In genomic region chr9:128733256-128733655, GRCh38 we compare ENCODE assay signal across 8 cellular contexts. TPM values are rescaled to one million over a fixed set of nuclear protein-coding genes. Genes with fewer than 3 reads are reported as not detected.
DNase-seq lines count a peak whose midpoint lies in the region; ATAC-seq, FAIRE-seq and TF ChIP-seq lines count a peak whose summit lies in the region.

No MANE protein-coding gene starts in this region.

- ATAC-seq in lower lobe of right lung = peak; percentile 79 to 90
- ATAC-seq in upper lobe of left lung (ENCODE audit: low FRiP score in 2 of 2) = peak; percentile 77 to 83

- TF ChIP-seq EP300 in upper lobe of left lung (IDR thresholded peaks at IDR 0.05) = no peak

- intact Hi-C loops in lower lobe of right lung (cut with DNase I) = no loop called here

- H3K36me3 ChIP-seq in lower lobe of right lung = peaks cover 66% of the 10 kb centered on the region
- H3K36me3 ChIP-seq in upper lobe of left lung = peaks cover 0 to 59% (median 27%) of the 10 kb centered on the region in 4 donors

- H3K9me3 ChIP-seq in lower lobe of right lung (no peaks in the 10 kb centered on the region), upper lobe of left lung (no peaks in the 10 kb centered on the region)

- WGBS in upper lobe of left lung, 2 donors = 36 to 51% methylated on average over 4 to 9 of the region's 9 CpGs

- no peak overlapping the region for H3K4me3 ChIP-seq in lower lobe of right lung
- no peak overlapping the region for H3K4me3 ChIP-seq in upper lobe of left lung

- H3K27ac ChIP-seq in lower lobe of right lung = peak overlapping the region; percentile 41
- peak overlapping the region in 1 of 4 donors; percentile 7 for H3K27ac ChIP-seq in upper lobe of left lung

- peak; percentile 74 for FAIRE-seq in RCC 7860 (lab: Jason Lieb, UNC)

- DNase-seq in EH (ENCODE audit: low read depth) (peak; percentile 82), RCC 7860 (ENCODE audit: low spot score) (peak; percentile 79), dermis blood vessel endothelial cell (peak; percentile 94), lower lobe of right lung (peak; percentile 72), upper lobe of left lung (peak in 1 of 2 donors; percentile 82), NCI-H446 treated with DMSO at 0.1 percent for 48 hours (lab: John Stamatoyannopoulos, UW) (no peak), GDM1 (lab: John Stamatoyannopoulos, UW) (no peak)

- peak; percentile 67 for TF ChIP-seq CTCF in LNCAP (IDR thresholded peaks at IDR 0.05)
- TF ChIP-seq CTCF in lower lobe of right lung (IDR thresholded peaks at IDR 0.05) = peak; percentile 65
- TF ChIP-seq CTCF in upper lobe of left lung (IDR thresholded peaks at IDR 0.05) = peak in 4 of 6 experiments; percentile 35 to 65 (median 52)

- no peaks in the 10 kb centered on the region for H3K4me1 ChIP-seq in lower lobe of right lung
- H3K4me1 ChIP-seq in upper lobe of left lung = peaks cover 0 to 4% (median 2%) of the 10 kb centered on the region in 4 donors

- TF ChIP-seq POLR2A in upper lobe of left lung (IDR thresholded peaks at IDR 0.05) = no peak

- H3K27me3 ChIP-seq in lower lobe of right lung (ENCODE audit: low read depth) = no peaks in the 10 kb centered on the region
- H3K27me3 ChIP-seq in upper lobe of left lung = no peaks in the 10 kb centered on the region

RNA-seq across cellular contexts. Expression of gene ZDHHC12, which starts 9.3 kb away (rescaled TPM):
- total RNA-seq in dermis blood vessel endothelial cell (41.0 and 104 TPM in 2 replicates), lower lobe of right lung (29.4 TPM), upper lobe of left lung (10 to 100 TPM; 21.7 to 70.1 (median 50.6) TPM)

RNA-seq across cellular contexts. Expression of gene PKN3, which starts 31.0 kb away (rescaled TPM):
- total RNA-seq in dermis blood vessel endothelial cell (12.9 and 26.9 TPM in 2 replicates), lower lobe of right lung (11.1 TPM), upper lobe of left lung (10 to 100 TPM in 4 of 6 donors, 1 to 10 TPM in 2; 4.8 to 38.8 (median 14.0) TPM)

RNA-seq across cellular contexts. Expression of gene ZER1, which starts 38.5 kb away (rescaled TPM):
- 14.1 and 31.0 TPM in 2 replicates for total RNA-seq in dermis blood vessel endothelial cell
- total RNA-seq in lower lobe of right lung = 45.5 TPM
- total RNA-seq in upper lobe of left lung = 10 to 100 TPM; 30.9 to 55.5 (median 44.0) TPM

RNA-seq across cellular contexts. Expression of gene SET, which starts 44.2 kb away (rescaled TPM):
- total RNA-seq in dermis blood vessel endothelial cell = 512 and 600 TPM in 2 replicates
- total RNA-seq in lower lobe of right lung = 197 TPM
- 100 to 1,000 TPM in 4 of 6 donors, 10 to 100 TPM in 2; 73.3 to 222 (median 177) TPM for total RNA-seq in upper lobe of left lung

RNA-seq across cellular contexts. Expression of gene TBC1D13, which starts 53.8 kb away (rescaled TPM):
- total RNA-seq in dermis blood vessel endothelial cell = 15.3 and 25.5 TPM in 2 replicates
- 25.6 TPM for total RNA-seq in lower lobe of right lung
- 10 to 100 TPM; 14.7 to 27.0 (median 19.2) TPM for total RNA-seq in upper lobe of left lung

Comparison
In these comparisons a context has a peak if more than half of its experiments do, and no peak if none do; other contexts are left out.
1. DNase-seq: peak in EH (single experiment), RCC 7860 (single experiment), dermis blood vessel endothelial cell (single experiment) and lower lobe of right lung (single experiment); none in NCI-H446 treated with DMSO at 0.1 percent for 48 hours (single experiment) and GDM1 (single experiment).
2. Peak in every context shown above with its lines, with median percentiles within 50 percentile points of each other: CTCF ChIP-seq.